Comparison of ENCODE assay signal across 10 cellular contexts in genomic region chr14:92729632-92730358, GRCh38. TPM values are rescaled to one million over a fixed set of nuclear protein-coding genes. Genes with fewer than 3 reads are reported as not detected.
DNase-seq lines count a peak whose midpoint lies in the region; ATAC-seq and TF ChIP-seq lines count a peak whose summit lies in the region.
"Had no signal": no experiment of that assay in that cellular context is flagged by ENCODE, and none has a peak within 500 bp of the region (broad histone marks: within the 10 kb centered on the region; RNA-seq: fewer than 3 reads in every experiment).

No MANE protein-coding gene starts in this region.

- intact Hi-C loops in activated CD4-positive, alpha-beta T cell treated with anti-CD3 and anti-CD28 coated beads for 36 hours (cut with DNase I, micrococcal nuclease): loop anchor here (1.0 to 2.0 kb wide), 3 partner anchors 19 to 41 kb away; partner anchors contain the start of gene LGMN (in 2 of the 2)
- intact Hi-C loops in left cardiac atrium (cut with DNase I): no loop called here

- H3K27ac Mint-ChIP-seq in activated CD4-positive, alpha-beta T cell treated with anti-CD3 and anti-CD28 coated beads for 36 hours: peak overlapping the region; percentile 24
- peak overlapping the region; percentile 27 for H3K27ac Mint-ChIP-seq in osteocyte (ENCODE audit: unreplicated experiment)
- H3K27ac Mint-ChIP-seq: B cell had no signal

- peak overlapping the region; percentile 29 for H3K27ac ChIP-seq in SJCRH30
- no peak overlapping the region for H3K27ac ChIP-seq in effector memory CD4-positive, alpha-beta T cell (ENCODE audit: insufficient read depth, low read length, poor library complexity, severe bottlenecking)

- no peaks in the 10 kb centered on the region for H3K27me3 ChIP-seq in SJCRH30
- H3K27me3 ChIP-seq in effector memory CD4-positive, alpha-beta T cell (replicated peaks; ENCODE audit: control insufficient read depth, insufficient read depth, low read length, poor library complexity, severe bottlenecking): no peaks in the 10 kb centered on the region

- CTCF ChIA-PET in activated CD4-positive, alpha-beta T cell treated with anti-CD3 and anti-CD28 coated beads for 36 hours (lab: Charles Lee): interaction anchor here (1.0 to 1.4 kb wide), 2 partner anchors 20 to 54 kb away, joined by 3 read pairs; no protein-coding TSS in a partner anchor

- peak; percentile 37 for ATAC-seq in activated CD4-positive, alpha-beta T cell treated with anti-CD3 and anti-CD28 coated beads for 36 hours
- ATAC-seq in HG02973 (IDR thresholded peaks at IDR 0.05; ENCODE audit: unreplicated experiment): peak; percentile 87
- ATAC-seq in left cardiac atrium: no peak

- H3K36me3 ChIP-seq in SJCRH30: peaks cover 2% of the 10 kb centered on the region; the same call in 1 of the 2 replicates
- no peaks in the 10 kb centered on the region for H3K36me3 ChIP-seq in effector memory CD4-positive, alpha-beta T cell (ENCODE audit: control insufficient read depth, insufficient read depth, low read length)

- peaks cover 20% of the 10 kb centered on the region for H3K4me1 Mint-ChIP-seq in activated CD4-positive, alpha-beta T cell treated with anti-CD3 and anti-CD28 coated beads for 36 hours
- H3K4me1 Mint-ChIP-seq in osteocyte (ENCODE audit: unreplicated experiment): peaks cover 13% of the 10 kb centered on the region

- H3K4me3 ChIP-seq in SJCRH30: peak overlapping the region; percentile 20
- no peak overlapping the region for H3K4me3 ChIP-seq in effector memory CD4-positive, alpha-beta T cell (ENCODE audit: insufficient read depth, low read depth, low read length, poor library complexity, severe bottlenecking)

- H3K27me3 Mint-ChIP-seq in activated CD4-positive, alpha-beta T cell treated with anti-CD3 and anti-CD28 coated beads for 36 hours: peaks cover 5% of the 10 kb centered on the region
- H3K27me3 Mint-ChIP-seq in osteocyte (ENCODE audit: unreplicated experiment): no peaks in the 10 kb centered on the region
- H3K27me3 Mint-ChIP-seq: B cell, naive B cell had no signal

- TF ChIP-seq CTCF in osteocyte (IDR thresholded peaks at IDR 0.05): no peak

- H3K4me1 ChIP-seq in SJCRH30: peaks cover 10% of the 10 kb centered on the region
- H3K4me1 ChIP-seq in effector memory CD4-positive, alpha-beta T cell (ENCODE audit: control insufficient read depth, insufficient read depth, low read length, poor library complexity, severe bottlenecking): no peaks in the 10 kb centered on the region

- peak overlapping the region; percentile 5 for H3K4me3 Mint-ChIP-seq in activated CD4-positive, alpha-beta T cell treated with anti-CD3 and anti-CD28 coated beads for 36 hours
- no peak overlapping the region for H3K4me3 Mint-ChIP-seq in osteocyte (ENCODE audit: unreplicated experiment)
- H3K4me3 Mint-ChIP-seq: B cell, naive B cell had no signal

- DNase-seq in activated CD4-positive, alpha-beta T cell treated with anti-CD3 and anti-CD28 coated beads for 36 hours: peak; percentile 58
- no peak for DNase-seq in activated CD4-positive, alpha-beta T cell treated with anti-CD3 and anti-CD28 coated beads for 4 hours
- DNase-seq in SJCRH30: peak; percentile 58 to 81
- DNase-seq in osteocyte (ENCODE audit: extremely low spot score, unreplicated experiment): no peak
- no peak for DNase-seq in effector memory CD4-positive, alpha-beta T cell
- DNase-seq in DMS114 treated with DMSO at 0.1 percent for 48 hours (lab: John Stamatoyannopoulos, UW; ENCODE audit: unreplicated experiment): no peak
- DNase-seq in left cardiac atrium: no peak
- DNase-seq: naive B cell had no signal

- H3K36me3 Mint-ChIP-seq in activated CD4-positive, alpha-beta T cell treated with anti-CD3 and anti-CD28 coated beads for 36 hours (ENCODE audit: low read depth): peaks cover 22% of the 10 kb centered on the region
- H3K36me3 Mint-ChIP-seq in osteocyte (ENCODE audit: unreplicated experiment): peaks cover 31% of the 10 kb centered on the region

- H3K9me3 ChIP-seq in SJCRH30 (replicated peaks): no peaks in the 10 kb centered on the region
- no peaks in the 10 kb centered on the region for H3K9me3 ChIP-seq in effector memory CD4-positive, alpha-beta T cell (ENCODE audit: control insufficient read depth, low read length)

- POLR2A ChIA-PET in activated CD4-positive, alpha-beta T cell treated with anti-CD3 and anti-CD28 coated beads for 36 hours (lab: Charles Lee): no interaction called here

- H3K9me3 Mint-ChIP-seq in activated CD4-positive, alpha-beta T cell treated with anti-CD3 and anti-CD28 coated beads for 36 hours (ENCODE audit: low read depth): peaks cover 1% of the 10 kb centered on the region
- peaks cover 3% of the 10 kb centered on the region for H3K9me3 Mint-ChIP-seq in osteocyte (ENCODE audit: unreplicated experiment)

RNA-seq across cellular contexts. Expression of gene LGMN, which starts 18.6 kb away (rescaled TPM):
- 1 to 10 TPM; 3.2 to 5.6 TPM for total RNA-seq in activated CD4-positive, alpha-beta T cell treated with anti-CD3 and anti-CD28 coated beads for 36 hours
- 30.9 and 33.7 TPM in 2 replicates for total RNA-seq in SJCRH30 (2014; rRNA removed; shearing (Covaris generic))
- 65.0 and 66.3 TPM in 2 replicates for total RNA-seq in osteocyte
- total RNA-seq in left cardiac atrium: 100 to 1,000 TPM in 1 of 2 donors, 10 to 100 TPM in 1; 89.7 to 119 TPM

Comparison
In these comparisons a context has a peak if more than half of its experiments do, and no peak if none do; other contexts are left out.
1. DNase-seq: peak in activated CD4-positive, alpha-beta T cell treated with anti-CD3 and anti-CD28 coated beads for 36 hours (single experiment) and SJCRH30 (2 of 2); none in activated CD4-positive, alpha-beta T cell treated with anti-CD3 and anti-CD28 coated beads for 4 hours (0 of 2), osteocyte (single experiment), effector memory CD4-positive, alpha-beta T cell (0 of 3), DMS114 treated with DMSO at 0.1 percent for 48 hours (single experiment) and left cardiac atrium (single experiment).
2. ATAC-seq: peak in activated CD4-positive, alpha-beta T cell treated with anti-CD3 and anti-CD28 coated beads for 36 hours (single experiment) and HG02973 (single experiment); none in left cardiac atrium (0 of 2).
3. intact Hi-C loops: an anchor here in activated CD4-positive, alpha-beta T cell treated with anti-CD3 and anti-CD28 coated beads for 36 hours (1.0 to 2.0 kb wide); none called in left cardiac atrium.